10 cellular contexts compared by ENCODE assay signal in genomic region chr3:101518421-101518871, GRCh38. TPM values are rescaled to one million over a fixed set of nuclear protein-coding genes. Genes with fewer than 3 reads are reported as not detected.
A peak's percentile ranks its signal among the peaks of the same experiment; 100 is the strongest.
DNase-seq lines count a peak whose midpoint lies in the region; ATAC-seq and TF ChIP-seq lines count a peak whose summit lies in the region.
"Had no signal": no experiment of that assay in that cellular context is flagged by ENCODE, and none has a peak within 500 bp of the region (broad histone marks: within the 10 kb centered on the region; RNA-seq: fewer than 3 reads in every experiment).

No MANE protein-coding gene starts in this region.

- WGBS in heart right ventricle, 2 donors, result 82 to 84% methylated on average over 3 of the region's 3 CpGs

- H3K4me3 ChIP-seq in heart right ventricle, result no peak overlapping the region
- H3K4me3 ChIP-seq: lower lobe of right lung, SJCRH30 had no signal

- DNase-seq in NCI-H510A treated with DMSO at 0.1 percent for 48 hours (lab: John Stamatoyannopoulos, UW) (peak; percentile 62), heart right ventricle (no peak), amniotic stem cell (lab: John Stamatoyannopoulos, UW) (no peak), KBM-7 (no peak)
- DNase-seq in activated gamma-delta T cell treated with anti-CD3 and anti-CD28 coated beads, Interleukin-2, amount 50 U/mL, for 16 hours (ENCODE audit: low read depth), result peak; percentile 24
- DNase-seq in stimulated activated CD4-positive, alpha-beta T cell treated with anti-CD3 and anti-CD28 coated beads, TNF-alpha, amount 100 ng/mL, for 48 hours (ENCODE audit: low read depth in 3 of 3), result peak in 2 of 3 donors; percentile 11 to 19
- DNase-seq: lower lobe of right lung had no signal

- no peaks in the 10 kb centered on the region for H3K36me3 ChIP-seq in heart right ventricle
- H3K36me3 ChIP-seq: lower lobe of right lung, SJCRH30 had no signal

- TF ChIP-seq CTCF in heart right ventricle (IDR thresholded peaks at IDR 0.05), result no peak

- intact Hi-C loops in heart right ventricle (cut with DNase I), result loop anchor here in 1 of 10 donors (10.0 kb wide), 1 partner anchor 56 kb away; the partner anchor contains the start of gene PCNP

- H3K4me1 ChIP-seq in heart right ventricle, result peaks cover 0 to 27% (median 0%) of the 10 kb centered on the region in 9 donors
- H3K4me1 ChIP-seq: SJCRH30 had no signal

- H3K27me3 ChIP-seq in heart right ventricle, result peaks cover 0 to 11% (median 0%) of the 10 kb centered on the region in 7 donors
- H3K27me3 ChIP-seq: SJCRH30 had no signal

- in situ Hi-C loops in KBM-7 (cut with MboI; ENCODE audit: low pct_unique_long_range_greater_than_20kb, low sequenced_read_pairs), result no loop called here

- H3K27ac ChIP-seq in heart right ventricle, result peak overlapping the region in 1 of 10 donors; percentile 69
- H3K27ac ChIP-seq: lower lobe of right lung, SJCRH30 had no signal

- ATAC-seq in GM18868 (IDR thresholded peaks at IDR 0.05; ENCODE audit: unreplicated experiment), result peak; percentile 98
- ATAC-seq in HG02642 (IDR thresholded peaks at IDR 0.05; ENCODE audit: poor library complexity, unreplicated experiment), result peak; percentile 96
- no peak for ATAC-seq in heart right ventricle

- H3K9me3 ChIP-seq in heart right ventricle, result no peaks in the 10 kb centered on the region
- H3K9me3 ChIP-seq: lower lobe of right lung, SJCRH30 had no signal

RNA-seq across cellular contexts. Expression of gene SENP7, which starts 5.4 kb away (rescaled TPM):
- 10 to 100 TPM in 5 of 10 donors, 1 to 10 TPM in 5; 8.5 to 11.1 (median 10.0) TPM for total RNA-seq in heart right ventricle
- 10 to 100 TPM in 1 of 2 donors, 1 to 10 TPM in 1; 3.6 to 18.9 TPM for polyA plus RNA-seq in heart right ventricle

RNA-seq across cellular contexts. Expression of gene TRMT10C, which starts 43.2 kb away (rescaled TPM):
- total RNA-seq in heart right ventricle, result 10 to 100 TPM; 20.9 to 29.7 (median 24.5) TPM
- 10 to 100 TPM; 16.5 to 20.1 TPM for polyA plus RNA-seq in heart right ventricle

RNA-seq across cellular contexts. Expression of gene PCNP, which starts 55.5 kb away (rescaled TPM):
- total RNA-seq in heart right ventricle, result 100 to 1,000 TPM; 114 to 145 (median 124) TPM
- polyA plus RNA-seq in heart right ventricle, result 10 to 100 TPM; 64.3 to 72.2 TPM

Comparison
In these comparisons a context has a peak if more than half of its experiments do, and no peak if none do; other contexts are left out.
1. ATAC-seq: peak in GM18868 (single experiment) and HG02642 (single experiment); none in heart right ventricle (0 of 8).
2. DNase-seq: peak in NCI-H510A treated with DMSO at 0.1 percent for 48 hours (single experiment), activated gamma-delta T cell treated with anti-CD3 and anti-CD28 coated beads, Interleukin-2, amount 50 U/mL, for 16 hours (single experiment) and stimulated activated CD4-positive, alpha-beta T cell treated with anti-CD3 and anti-CD28 coated beads, TNF-alpha, amount 100 ng/mL, for 48 hours (2 of 3); none in heart right ventricle (0 of 2), amniotic stem cell (single experiment) and KBM-7 (single experiment).